In genomic region chr3:151372063-151372820, GRCh38 we compare ENCODE assay signal across 1 cellular context.
TF ChIP-seq lines count a peak whose summit lies in the region.

No MANE protein-coding gene starts in this region.

TF ChIP-seq in SK-N-SH, 30 proteins besides CTCF, POLR2A, EP300 and RAD21 (continued from another document):
- TF ChIP-seq, protein P1, sequence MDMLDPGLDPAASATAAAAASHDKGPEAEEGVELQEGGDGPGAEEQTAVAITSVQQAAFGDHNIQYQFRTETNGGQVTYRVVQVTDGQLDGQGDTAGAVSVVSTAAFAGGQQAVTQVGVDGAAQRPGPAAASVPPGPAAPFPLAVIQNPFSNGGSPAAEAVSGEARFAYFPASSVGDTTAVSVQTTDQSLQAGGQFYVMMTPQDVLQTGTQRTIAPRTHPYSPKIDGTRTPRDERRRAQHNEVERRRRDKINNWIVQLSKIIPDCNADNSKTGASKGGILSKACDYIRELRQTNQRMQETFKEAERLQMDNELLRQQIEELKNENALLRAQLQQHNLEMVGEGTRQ (IDR thresholded peaks at IDR 0.05; ENCODE audit: borderline replicate concordance, low read depth, low read length) = no peak
- TF ChIP-seq FOXJ3 (CRISPR knock-in tag; IDR thresholded peaks at IDR 0.05) = no peak
- TF ChIP-seq, protein P2, sequence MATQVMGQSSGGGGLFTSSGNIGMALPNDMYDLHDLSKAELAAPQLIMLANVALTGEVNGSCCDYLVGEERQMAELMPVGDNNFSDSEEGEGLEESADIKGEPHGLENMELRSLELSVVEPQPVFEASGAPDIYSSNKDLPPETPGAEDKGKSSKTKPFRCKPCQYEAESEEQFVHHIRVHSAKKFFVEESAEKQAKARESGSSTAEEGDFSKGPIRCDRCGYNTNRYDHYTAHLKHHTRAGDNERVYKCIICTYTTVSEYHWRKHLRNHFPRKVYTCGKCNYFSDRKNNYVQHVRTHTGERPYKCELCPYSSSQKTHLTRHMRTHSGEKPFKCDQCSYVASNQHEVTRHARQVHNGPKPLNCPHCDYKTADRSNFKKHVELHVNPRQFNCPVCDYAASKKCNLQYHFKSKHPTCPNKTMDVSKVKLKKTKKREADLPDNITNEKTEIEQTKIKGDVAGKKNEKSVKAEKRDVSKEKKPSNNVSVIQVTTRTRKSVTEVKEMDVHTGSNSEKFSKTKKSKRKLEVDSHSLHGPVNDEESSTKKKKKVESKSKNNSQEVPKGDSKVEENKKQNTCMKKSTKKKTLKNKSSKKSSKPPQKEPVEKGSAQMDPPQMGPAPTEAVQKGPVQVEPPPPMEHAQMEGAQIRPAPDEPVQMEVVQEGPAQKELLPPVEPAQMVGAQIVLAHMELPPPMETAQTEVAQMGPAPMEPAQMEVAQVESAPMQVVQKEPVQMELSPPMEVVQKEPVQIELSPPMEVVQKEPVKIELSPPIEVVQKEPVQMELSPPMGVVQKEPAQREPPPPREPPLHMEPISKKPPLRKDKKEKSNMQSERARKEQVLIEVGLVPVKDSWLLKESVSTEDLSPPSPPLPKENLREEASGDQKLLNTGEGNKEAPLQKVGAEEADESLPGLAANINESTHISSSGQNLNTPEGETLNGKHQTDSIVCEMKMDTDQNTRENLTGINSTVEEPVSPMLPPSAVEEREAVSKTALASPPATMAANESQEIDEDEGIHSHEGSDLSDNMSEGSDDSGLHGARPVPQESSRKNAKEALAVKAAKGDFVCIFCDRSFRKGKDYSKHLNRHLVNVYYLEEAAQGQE (IDR thresholded peaks at IDR 0.05; ENCODE audit: low read depth, low read length) = no peak
- no peak for TF ChIP-seq NRF1 (IDR thresholded peaks at IDR 0.05; ENCODE audit: low read depth, low read length)
- TF ChIP-seq TEAD4 (IDR thresholded peaks at IDR 0.05; ENCODE audit: borderline replicate concordance, insufficient read depth) = no peak
- TF ChIP-seq RFX5 (IDR thresholded peaks at IDR 0.05; ENCODE audit: low read length) = no peak
- no peak for TF ChIP-seq YY1 (IDR thresholded peaks at IDR 0.05; ENCODE audit: low read depth)
- no peak for TF ChIP-seq TCF12 (IDR thresholded peaks at IDR 0.05)
- TF ChIP-seq MEF2A (IDR thresholded peaks at IDR 0.05; ENCODE audit: borderline replicate concordance, low read depth) = no peak
- TF ChIP-seq NFIC (IDR thresholded peaks at IDR 0.05; ENCODE audit: borderline replicate concordance) = no peak
- TF ChIP-seq, protein P3, sequence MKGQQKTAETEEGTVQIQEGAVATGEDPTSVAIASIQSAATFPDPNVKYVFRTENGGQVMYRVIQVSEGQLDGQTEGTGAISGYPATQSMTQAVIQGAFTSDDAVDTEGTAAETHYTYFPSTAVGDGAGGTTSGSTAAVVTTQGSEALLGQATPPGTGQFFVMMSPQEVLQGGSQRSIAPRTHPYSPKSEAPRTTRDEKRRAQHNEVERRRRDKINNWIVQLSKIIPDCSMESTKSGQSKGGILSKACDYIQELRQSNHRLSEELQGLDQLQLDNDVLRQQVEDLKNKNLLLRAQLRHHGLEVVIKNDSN (IDR thresholded peaks at IDR 0.05; ENCODE audit: borderline replicate concordance, low read depth) = no peak
- TF ChIP-seq, protein P4, sequence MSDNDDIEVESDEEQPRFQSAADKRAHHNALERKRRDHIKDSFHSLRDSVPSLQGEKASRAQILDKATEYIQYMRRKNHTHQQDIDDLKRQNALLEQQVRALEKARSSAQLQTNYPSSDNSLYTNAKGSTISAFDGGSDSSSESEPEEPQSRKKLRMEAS (IDR thresholded peaks at IDR 0.05; ENCODE audit: low read depth) = no peak
- TF ChIP-seq RXRA (IDR thresholded peaks at IDR 0.05; ENCODE audit: borderline replicate concordance, low read depth) = no peak
